ENCODE assay signal across 8 cellular contexts in genomic region chr20:50848846-50849673, GRCh38. TPM values are rescaled to one million over a fixed set of nuclear protein-coding genes. Genes with fewer than 3 reads are reported as not detected.
A peak's percentile ranks its signal among the peaks of the same experiment; 100 is the strongest.
DNase-seq lines count a peak whose midpoint lies in the region; ATAC-seq and TF ChIP-seq lines count a peak whose summit lies in the region.
"Had no signal": no experiment of that assay in that cellular context is flagged by ENCODE, and none has a peak within 500 bp of the region (broad histone marks: within the 10 kb centered on the region; RNA-seq: fewer than 3 reads in every experiment).

No MANE protein-coding gene starts in this region.

- H3K27me3 ChIP-seq in OCI-LY1 (ENCODE audit: insufficient read depth, low read length): no peaks in the 10 kb centered on the region
- no peaks in the 10 kb centered on the region for H3K27me3 ChIP-seq in heart right ventricle

- H3K4me1 ChIP-seq in OCI-LY1 (ENCODE audit: insufficient read depth, low read length, severe bottlenecking) (peaks cover 40% of the 10 kb centered on the region), heart right ventricle (peaks cover 4 to 14% (median 11%) of the 10 kb centered on the region in 9 donors)

- peaks cover 51% of the 10 kb centered on the region for H3K4me1 Mint-ChIP-seq in stimulated activated naive CD8-positive, alpha-beta T cell treated with anti-CD3 and anti-CD28 coated beads, Interleukin-15, amount 100 ng/mL, for 72 hours

- ATAC-seq in GM21737 (IDR thresholded peaks at IDR 0.05; ENCODE audit: unreplicated experiment): peak; percentile 54
- ATAC-seq in heart right ventricle: peak; percentile 18 to 73 (median 50)
- no peak for ATAC-seq in stimulated activated naive CD8-positive, alpha-beta T cell treated with anti-CD3 and anti-CD28 coated beads, Interleukin-15, amount 100 ng/mL, for 72 hours
- no peak for ATAC-seq in HG03520 (IDR thresholded peaks at IDR 0.05; ENCODE audit: unreplicated experiment)

- no peaks in the 10 kb centered on the region for H4K20me1 ChIP-seq in OCI-LY1 (ENCODE audit: insufficient read depth, low read length)

- no peak overlapping the region for H2AFZ ChIP-seq in OCI-LY1 (ENCODE audit: low read length)

- no peaks in the 10 kb centered on the region for H3K27me3 Mint-ChIP-seq in stimulated activated naive CD8-positive, alpha-beta T cell treated with anti-CD3 and anti-CD28 coated beads, Interleukin-15, amount 100 ng/mL, for 72 hours

- no peaks in the 10 kb centered on the region for H3K9me3 ChIP-seq in OCI-LY1 (ENCODE audit: low read length)
- H3K9me3 ChIP-seq in heart right ventricle: no peaks in the 10 kb centered on the region

- H3K36me3 ChIP-seq in OCI-LY1 (ENCODE audit: insufficient read depth, low read length) (peaks cover 23% of the 10 kb centered on the region; the same call in 1 of the 2 replicates), heart right ventricle (no peaks in the 10 kb centered on the region)

- no peak overlapping the region for H3K4me3 Mint-ChIP-seq in stimulated activated naive CD8-positive, alpha-beta T cell treated with anti-CD3 and anti-CD28 coated beads, Interleukin-15, amount 100 ng/mL, for 72 hours

- no peak for TF ChIP-seq CTCF in OCI-LY1 (IDR thresholded peaks at IDR 0.05; ENCODE audit: low read length)
- TF ChIP-seq CTCF in heart right ventricle (IDR thresholded peaks at IDR 0.05): no peak

- H3K27ac ChIP-seq in OCI-LY1 (ENCODE audit: low read depth, low read length, poor library complexity, severe bottlenecking) (peak overlapping the region; percentile 80), heart right ventricle (no peak overlapping the region)

- H3K4me2 ChIP-seq in OCI-LY1 (ENCODE audit: low read length): peak overlapping the region; percentile 44

- intact Hi-C loops in heart right ventricle (cut with DNase I): no loop called here

- peak overlapping the region; percentile 49; the same call in 1 of the 2 replicates for H3K9ac ChIP-seq in OCI-LY1 (ENCODE audit: low read length)

- WGBS in heart right ventricle, 2 donors: 31 to 45% methylated on average over 18 of the region's 18 CpGs

- DNase-seq in heart right ventricle: no peak
- DNase-seq in stimulated activated naive CD8-positive, alpha-beta T cell treated with anti-CD3 and anti-CD28 coated beads, Interleukin-15, amount 100 ng/mL, for 72 hours: no peak
- no peak for DNase-seq in HPDE6-E6E7 (ENCODE audit: extremely low spot score)
- no peak for DNase-seq in NCI-H1930 (lab: John Stamatoyannopoulos, UW)
- DNase-seq: central memory CD4-positive, alpha-beta T cell had no signal

- peak overlapping the region; percentile 36 to 57 for H3K27ac Mint-ChIP-seq in stimulated activated naive CD8-positive, alpha-beta T cell treated with anti-CD3 and anti-CD28 coated beads, Interleukin-15, amount 100 ng/mL, for 72 hours

- H3K79me2 ChIP-seq in OCI-LY1 (ENCODE audit: insufficient read depth, low read length): no peaks in the 10 kb centered on the region

- H3K9me2 ChIP-seq in OCI-LY1 (ENCODE audit: low read depth, low read length): no peaks in the 10 kb centered on the region

- no peaks in the 10 kb centered on the region for H3K9me3 Mint-ChIP-seq in stimulated activated naive CD8-positive, alpha-beta T cell treated with anti-CD3 and anti-CD28 coated beads, Interleukin-15, amount 100 ng/mL, for 72 hours

- no peaks in the 10 kb centered on the region for H3F3A ChIP-seq in OCI-LY1 (ENCODE audit: insufficient read depth, low read length)

- H3K4me3 ChIP-seq in OCI-LY1 (ENCODE audit: low read depth, low read length, poor library complexity, severe bottlenecking): no peak overlapping the region
- peak overlapping the region in 6 of 10 donors; percentile 1 to 37 (median 22) for H3K4me3 ChIP-seq in heart right ventricle

RNA-seq across cellular contexts. Expression of gene BCAS4, which starts 54.2 kb away (rescaled TPM):
- 1 to 10 TPM; 1.3 to 3.6 (median 2.4) TPM for total RNA-seq in heart right ventricle
- polyA plus RNA-seq in heart right ventricle: 1 to 10 TPM in 1 of 2 donors, under 1 TPM in 1; 0.54 to 2.1 TPM

Comparison
In these comparisons a context has a peak if more than half of its experiments do, and no peak if none do; other contexts are left out.
1. ATAC-seq: peak in GM21737 (single experiment) and heart right ventricle (8 of 8); none in stimulated activated naive CD8-positive, alpha-beta T cell treated with anti-CD3 and anti-CD28 coated beads, Interleukin-15, amount 100 ng/mL, for 72 hours (single experiment) and HG03520 (single experiment).